In the genomic region with DNA sequence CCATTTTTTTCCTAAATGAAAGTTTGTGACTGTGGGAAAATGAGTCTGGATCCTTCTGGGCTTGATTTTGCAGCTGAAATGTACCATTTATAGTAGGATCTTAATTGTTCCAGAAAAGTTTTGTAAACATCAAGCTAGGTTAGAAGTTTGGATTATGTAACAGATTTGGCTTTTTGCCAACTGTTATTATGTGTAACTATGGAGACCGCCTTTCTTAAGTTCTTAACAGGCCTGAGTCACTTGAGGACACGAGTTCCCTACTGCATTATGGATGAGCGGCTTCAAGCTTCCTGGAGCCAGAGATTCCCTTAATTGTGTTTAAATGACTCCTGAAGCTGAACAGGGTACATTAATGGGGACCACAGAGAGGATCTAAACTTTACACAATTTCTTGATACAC, we compare ENCODE assay signal across 8 cellular contexts. TPM values are rescaled to one million over a fixed set of nuclear protein-coding genes. Genes with fewer than 3 reads are reported as not detected.
DNase-seq lines count a peak whose midpoint lies in the region; ATAC-seq, FAIRE-seq and TF ChIP-seq lines count a peak whose summit lies in the region.

No MANE protein-coding gene starts in this region.

- TF ChIP-seq EP300 in HepG2 (IDR thresholded peaks at IDR 0.05; ENCODE audit: low read depth in 2 of 2, low read length in 2 of 2) (no peak), HepG2 (CRISPR knock-in tag; IDR thresholded peaks at IDR 0.05; ENCODE audit: borderline replicate concordance) (no peak)

- H3K27me3 Mint-ChIP-seq in GM23338 (ENCODE audit: insufficient read depth, low read depth, poor library complexity), result no peaks in the 10 kb centered on the region

- H3K36me3 Mint-ChIP-seq in GM23338 (ENCODE audit: low read depth), result peaks cover 54% of the 10 kb centered on the region

- ATAC-seq in HepG2 (no peak), HG02610 (IDR thresholded peaks at IDR 0.05; ENCODE audit: unreplicated experiment) (no peak), GM19397 (IDR thresholded peaks at IDR 0.05; ENCODE audit: unreplicated experiment) (no peak), GM23338 (no peak)

- no peak for TF ChIP-seq CTCF in mammary epithelial cell (conservative IDR thresholded peaks at IDR 0.05 in 1 of 2, IDR thresholded peaks at IDR 0.05 in 1 of 2; ENCODE audit: extremely low read depth in 1 of 2, insufficient read depth in 1 of 2, low read depth in 1 of 2, low read length in 2 of 2)
- TF ChIP-seq CTCF in HepG2 (CRISPR knock-in tag; IDR thresholded peaks at IDR 0.05), result no peak
- no peak for TF ChIP-seq CTCF in GM23338 (conservative IDR thresholded peaks at IDR 0.05; ENCODE audit: low read depth in 2 of 2)

- peaks cover 5% of the 10 kb centered on the region; the same call in 1 of the 3 replicates for H3K9me3 Mint-ChIP-seq in GM23338

- BruUV-seq in mammary epithelial cell (replicated peaks; lab: Mats Ljungman, UMichigan), result no TSS peak
- BruUV-seq in HepG2 (replicated peaks; lab: Mats Ljungman, UMichigan), result TSS peak; percentile 27

- no peak overlapping the region for H3K4me3 Mint-ChIP-seq in GM23338

- H3K4me3 ChIP-seq in mammary epithelial cell (replicated peaks in 1 of 3; ENCODE audit: insufficient read depth in 1 of 3, low read depth in 2 of 3, low read length in 3 of 3) (no peak overlapping the region), HepG2 (replicated peaks in 1 of 3; ENCODE audit: insufficient read depth in 1 of 3, low read depth in 2 of 3, low read length in 3 of 3) (no peak overlapping the region), GM23338 (no peak overlapping the region)

- H3K4me2 ChIP-seq in mammary epithelial cell (ENCODE audit: insufficient read depth, low read depth, low read length) (peak overlapping the region; percentile 45), HepG2 (ENCODE audit: low read depth, low read length) (no peak overlapping the region), GM23338 (no peak overlapping the region)

- WGBS in mammary epithelial cell (ENCODE audit: low coverage, missing lambda C conversion rate), result 21% methylated on average over 3 of the region's 3 CpGs
- 96% methylated on average over 3 of the region's 3 CpGs for WGBS in HepG2 (ENCODE audit: low lambda C conversion rate)

- H3K79me2 ChIP-seq in mammary epithelial cell (ENCODE audit: insufficient read depth, low read length) (no peaks in the 10 kb centered on the region), HepG2 (ENCODE audit: insufficient read depth, low read length) (peaks cover 48% of the 10 kb centered on the region), GM23338 (replicated peaks; ENCODE audit: insufficient read depth) (peaks cover 26% of the 10 kb centered on the region)

- H2AFZ ChIP-seq in mammary epithelial cell (ENCODE audit: low read depth, low read length), result no peak overlapping the region
- no peak overlapping the region for H2AFZ ChIP-seq in HepG2 (ENCODE audit: low read length)
- no peak overlapping the region for H2AFZ ChIP-seq in GM23338

- H3K27me3 ChIP-seq in mammary epithelial cell (ENCODE audit: insufficient read depth, low read length) (no peaks in the 10 kb centered on the region), HepG2 (ENCODE audit: control insufficient read depth in 1 of 2, insufficient read depth in 2 of 2, low read length in 2 of 2) (no peaks in the 10 kb centered on the region), GM23338 (ENCODE audit: insufficient read depth) (no peaks in the 10 kb centered on the region)

- POLR2A ChIA-PET in HepG2 (lab: Yijun Ruan, JAX), result interaction anchor here (1.2 kb wide), 1 partner anchor 15 kb away, joined by 3 read pairs; no protein-coding TSS in a partner anchor

- H3K27ac ChIP-seq in mammary epithelial cell (ENCODE audit: insufficient read depth, low read depth, low read length) (peak overlapping the region; percentile 29), HepG2 (ENCODE audit: extremely low read length, insufficient read depth, low read length) (peak overlapping the region; percentile 8), GM23338 (ENCODE audit: low read depth) (no peak overlapping the region)

- intact Hi-C loops in mammary epithelial cell (cut with micrococcal nuclease) (no loop called here), HepG2 (cut with micrococcal nuclease; ENCODE audit: unreplicated experiment) (no loop called here)

- H3K9me2 ChIP-seq in GM23338 (ENCODE audit: insufficient read depth), result no peaks in the 10 kb centered on the region

- TF ChIP-seq RAD21 in HepG2 (CRISPR knock-in tag; IDR thresholded peaks at IDR 0.05), result no peak

- peak; percentile 44 for DNase-seq in GF-D8 (lab: John Stamatoyannopoulos, UW)
- peak; percentile 55 for DNase-seq in NCI-H2196 treated with DMSO at 0.1 percent for 48 hours (lab: John Stamatoyannopoulos, UW; ENCODE audit: unreplicated experiment)
- DNase-seq in mammary epithelial cell, result peak; percentile 80
- DNase-seq in HepG2 (ENCODE audit: low spot score), result no peak
- DNase-seq in cortex of kidney (lab: John Stamatoyannopoulos, UW), result no peak
- DNase-seq in GM23338 (ENCODE audit: low spot score), result no peak

- no peaks in the 10 kb centered on the region for H3K9me3 ChIP-seq in mammary epithelial cell (replicated peaks; ENCODE audit: insufficient read depth, low read length)
- no peaks in the 10 kb centered on the region for H3K9me3 ChIP-seq in HepG2 (ENCODE audit: low read length)

- no peak overlapping the region for H3K27ac Mint-ChIP-seq in GM23338

- CTCF ChIA-PET in mammary epithelial cell (lab: Charles Lee; ENCODE audit: low non-redundant PET), result no interaction called here
- CTCF ChIA-PET in HepG2 (lab: Yijun Ruan, JAX; ENCODE audit: low intra/inter-chr PET ratio, low total read pairs), result no interaction called here

- H3K4me1 Mint-ChIP-seq in GM23338, result peaks cover 6% of the 10 kb centered on the region; the same call in 1 of the 3 replicates

- in situ Hi-C loops in mammary epithelial cell (cut with MboI; ENCODE audit: low sequenced_read_pairs in 2 of 2), result no loop called here
- in situ Hi-C loops in HepG2 (cut with HindIII; ENCODE audit: extremely low pct_ligation_motif_present, low pct_unique_long_range_greater_than_20kb), result no loop called here

- no peaks in the 10 kb centered on the region for H4K20me1 ChIP-seq in mammary epithelial cell (ENCODE audit: insufficient read depth, low read length)
- no peaks in the 10 kb centered on the region; the same call in 1 of the 2 replicates for H4K20me1 ChIP-seq in HepG2 (ENCODE audit: insufficient read depth, low read length)
- H4K20me1 ChIP-seq in GM23338 (replicated peaks; ENCODE audit: insufficient read depth), result peaks cover 53% of the 10 kb centered on the region

- dilution Hi-C loops in mammary epithelial cell (cut with HindIII; ENCODE audit: low sequenced_read_pairs), result no loop called here

- peaks cover 4% of the 10 kb centered on the region for H3K36me3 ChIP-seq in mammary epithelial cell (ENCODE audit: insufficient read depth, low read length)
- H3K36me3 ChIP-seq in HepG2 (replicated peaks in 1 of 2; ENCODE audit: control insufficient read depth in 1 of 2, insufficient read depth in 2 of 2, low read length in 2 of 2), result peaks cover 8 to 51% of the 10 kb centered on the region in 2 experiments
- H3K36me3 ChIP-seq in GM23338 (ENCODE audit: insufficient read depth), result peaks cover 12% of the 10 kb centered on the region

- H3K9ac ChIP-seq in mammary epithelial cell (ENCODE audit: insufficient read depth, low read length) (no peak overlapping the region), HepG2 (ENCODE audit: insufficient read depth, low read depth, low read length) (no peak overlapping the region)

- FAIRE-seq in HepG2 (lab: Jason Lieb, UNC), result no peak

- TF ChIP-seq POLR2A in HepG2 (IDR thresholded peaks at IDR 0.05; ENCODE audit: insufficient read depth in 1 of 2, low read depth in 2 of 2, low read length in 2 of 2), result no peak

- H3K4me1 ChIP-seq in mammary epithelial cell (ENCODE audit: insufficient read depth, low read length) (peaks cover 4% of the 10 kb centered on the region), HepG2 (ENCODE audit: insufficient read depth, low read length) (peaks cover 90% of the 10 kb centered on the region), GM23338 (ENCODE audit: insufficient read depth) (peaks cover 8% of the 10 kb centered on the region; the same call in 1 of the 2 replicates)

- H3F3A ChIP-seq in GM23338 (replicated peaks; ENCODE audit: low read depth), result no peaks in the 10 kb centered on the region

RNA-seq across cellular contexts. Expression of a gene that starts 22.2 kb away (rescaled TPM):
- total RNA-seq in mammary epithelial cell (1 to 10 TPM; 2.2 to 4.0 TPM), HepG2 (2016; rRNA removed; fragmentation: Illumina TruSeq; extraction: Trizol) (48.6 and 50.3 TPM in 2 replicates)
- polyA plus RNA-seq in mammary epithelial cell (2.5 TPM), HepG2 (2011; rRNA removed) (15.2 and 15.4 TPM in 2 replicates), GM23338 (2016; fragmentation: Nextera tagmentation; extraction: Ambion mirVana) (12.8 and 13.3 TPM in 2 replicates)
- 1.2 TPM for polyA minus RNA-seq in mammary epithelial cell
- total RNA-seq in HepG2 (2016; cell fraction: cytosol; rRNA removed; fragmentation: Illumina TruSeq; extraction: Trizol; ENCODE audit: low read depth), result 154 and 160 TPM in 2 replicates
- total RNA-seq in HepG2 (2016; cell fraction: insoluble cytoplasmic fraction; rRNA removed; fragmentation: Illumina TruSeq; extraction: Trizol), result 44.1 and 53.1 TPM in 2 replicates
- total RNA-seq in HepG2 (2016; cell fraction: membrane; rRNA removed; fragmentation: Illumina TruSeq; extraction: Trizol), result 183 TPM in 2 replicates
- total RNA-seq in HepG2 (2016; cell fraction: nucleus; rRNA removed; fragmentation: Illumina TruSeq; extraction: Trizol), result 22.6 and 24.9 TPM in 2 replicates
- 15.2 and 20.3 TPM in 2 replicates for polyA plus RNA-seq in HepG2 (2011; cell fraction: cytosol; rRNA removed)
- polyA plus RNA-seq in HepG2 (2011; cell fraction: nucleus; rRNA removed), result 5.8 and 8.1 TPM in 2 replicates
- polyA plus RNA-seq in HepG2 (2012), result 20.1 and 21.0 TPM in 2 replicates
- polyA plus RNA-seq in HepG2 (2016; cell fraction: cytosol; fragmentation: Illumina TruSeq; extraction: Trizol; ENCODE audit: low read depth), result 153 and 173 TPM in 2 replicates
- 42.4 and 45.4 TPM in 2 replicates for polyA plus RNA-seq in HepG2 (2016; cell fraction: insoluble cytoplasmic fraction; fragmentation: Illumina TruSeq; extraction: Trizol; ENCODE audit: low read depth)
- polyA plus RNA-seq in HepG2 (2016; cell fraction: membrane; fragmentation: Illumina TruSeq; extraction: Trizol; ENCODE audit: low read depth), result 145 and 151 TPM in 2 replicates
- 34.7 and 35.9 TPM in 2 replicates for polyA plus RNA-seq in HepG2 (2016; cell fraction: nucleus; fragmentation: Illumina TruSeq; extraction: Trizol; ENCODE audit: insufficient read depth, low read depth)
- 5.3 and 8.8 TPM in 2 replicates for polyA minus RNA-seq in HepG2 (2011; rRNA and poly(A)+ RNA removed; ENCODE audit: low replicate concordance)
- polyA minus RNA-seq in HepG2 (2011; cell fraction: cytosol; rRNA and poly(A)+ RNA removed), result 11.6 and 12.6 TPM in 2 replicates
- 10.7 and 13.2 TPM in 2 replicates for polyA minus RNA-seq in HepG2 (2011; cell fraction: nucleus; rRNA and poly(A)+ RNA removed)
- total RNA-seq in GM23338 (2014; rRNA removed; shearing (Covaris generic)), result 18.8 and 21.0 TPM in 2 replicates

RNA-seq across cellular contexts. Expression of a gene that starts 27.3 kb away (rescaled TPM):
- total RNA-seq in mammary epithelial cell (10 to 100 TPM in 1 of 2 donors, 1 to 10 TPM in 1; 6.8 to 15.9 TPM), HepG2 (2016; rRNA removed; fragmentation: Illumina TruSeq; extraction: Trizol) (5.7 and 8.2 TPM in 2 replicates)
- polyA plus RNA-seq in mammary epithelial cell (6.8 TPM), HepG2 (2011; rRNA removed) (1.5 and 2.1 TPM in 2 replicates), GM23338 (2016; fragmentation: Nextera tagmentation; extraction: Ambion mirVana) (11.6 and 11.8 TPM in 2 replicates)
- 15.3 TPM for polyA minus RNA-seq in mammary epithelial cell
- 2.8 TPM in 2 replicates for total RNA-seq in HepG2 (2016; cell fraction: cytosol; rRNA removed; fragmentation: Illumina TruSeq; extraction: Trizol; ENCODE audit: low read depth)
- 3.7 and 9.3 TPM in 2 replicates for total RNA-seq in HepG2 (2016; cell fraction: insoluble cytoplasmic fraction; rRNA removed; fragmentation: Illumina TruSeq; extraction: Trizol)
- total RNA-seq in HepG2 (2016; cell fraction: membrane; rRNA removed; fragmentation: Illumina TruSeq; extraction: Trizol), result 8.8 and 9.5 TPM in 2 replicates
- 13.9 and 14.4 TPM in 2 replicates for total RNA-seq in HepG2 (2016; cell fraction: nucleus; rRNA removed; fragmentation: Illumina TruSeq; extraction: Trizol)
- polyA plus RNA-seq in HepG2 (2011; cell fraction: cytosol; rRNA removed), result 1.2 and 1.7 TPM in 2 replicates
- polyA plus RNA-seq in HepG2 (2011; cell fraction: nucleus; rRNA removed), result 11.5 and 13.6 TPM in 2 replicates
- 4.9 and 7.2 TPM in 2 replicates for polyA plus RNA-seq in HepG2 (2012)
- polyA plus RNA-seq in HepG2 (2016; cell fraction: cytosol; fragmentation: Illumina TruSeq; extraction: Trizol; ENCODE audit: low read depth), result 2.6 and 2.7 TPM in 2 replicates
- polyA plus RNA-seq in HepG2 (2016; cell fraction: insoluble cytoplasmic fraction; fragmentation: Illumina TruSeq; extraction: Trizol; ENCODE audit: low read depth), result 5.4 and 7.8 TPM in 2 replicates
- polyA plus RNA-seq in HepG2 (2016; cell fraction: membrane; fragmentation: Illumina TruSeq; extraction: Trizol; ENCODE audit: low read depth), result 6.4 and 6.7 TPM in 2 replicates
- 24.0 and 25.7 TPM in 2 replicates for polyA plus RNA-seq in HepG2 (2016; cell fraction: nucleus; fragmentation: Illumina TruSeq; extraction: Trizol; ENCODE audit: insufficient read depth, low read depth)
- 8.5 and 12.3 TPM in 2 replicates for polyA minus RNA-seq in HepG2 (2011; rRNA and poly(A)+ RNA removed; ENCODE audit: low replicate concordance)
- 5.4 and 5.5 TPM in 2 replicates for polyA minus RNA-seq in HepG2 (2011; cell fraction: cytosol; rRNA and poly(A)+ RNA removed)
- polyA minus RNA-seq in HepG2 (2011; cell fraction: nucleus; rRNA and poly(A)+ RNA removed), result 9.0 and 9.2 TPM in 2 replicates
- 24.5 and 27.2 TPM in 2 replicates for total RNA-seq in GM23338 (2014; rRNA removed; shearing (Covaris generic))

Comparison
In these comparisons a context has a peak if more than half of its experiments do, and no peak if none do; other contexts are left out.
1. DNase-seq: peak in GF-D8 (single experiment), NCI-H2196 treated with DMSO at 0.1 percent for 48 hours (single experiment) and mammary epithelial cell (single experiment); none in HepG2 (single experiment), cortex of kidney (single experiment) and GM23338 (single experiment).